In genomic region chr5:56900858-56901578, GRCh38 we compare ENCODE assay signal across 8 cellular contexts. TPM values are rescaled to one million over a fixed set of nuclear protein-coding genes. Genes with fewer than 3 reads are reported as not detected.
A peak's percentile ranks its signal among the peaks of the same experiment; 100 is the strongest.
DNase-seq lines count a peak whose midpoint lies in the region; ATAC-seq and TF ChIP-seq lines count a peak whose summit lies in the region.

No MANE protein-coding gene starts in this region.

- CTCF ChIA-PET in CD4-positive, alpha-beta T cell (lab: Charles Lee), result interaction anchor here (0.7 to 1.6 kb wide), 3 partner anchors 41 to 319 kb away, joined by 3 to 4 read pairs (median 3); no protein-coding TSS in a partner anchor
- CTCF ChIA-PET in activated CD8-positive, alpha-beta T cell treated with anti-CD3 and anti-CD28 coated beads, Interleukin-2, amount 10 ng/mL, durations not matched to agents 7 days and 5 days (lab: Charles Lee), result interaction anchor here (0.6 to 5.6 kb wide), 16 partner anchors 8 to 397 kb away, joined by 3 to 54 read pairs (median 5); partner anchors contain the start of gene SETD9

- intact Hi-C loops in CD4-positive, alpha-beta T cell (cut with DNase I, micrococcal nuclease), result loop anchor here (1.0 to 10.0 kb wide), 5 partner anchors 236 to 1562 kb away; no protein-coding TSS in a partner anchor
- intact Hi-C loops in Right ventricle myocardium superior (cut with DNase I), result loop anchor here (5.0 to 10.0 kb wide), 2 partner anchors 234 to 321 kb away; no protein-coding TSS in a partner anchor

- H3K9me3 ChIP-seq in CD4-positive, alpha-beta T cell (ENCODE audit: control insufficient read depth, low read length), result no peaks in the 10 kb centered on the region

- peaks cover 13% of the 10 kb centered on the region for H3K36me3 Mint-ChIP-seq in CD4-positive, alpha-beta T cell (ENCODE audit: low read depth)
- H3K36me3 Mint-ChIP-seq in activated CD8-positive, alpha-beta T cell treated with anti-CD3 and anti-CD28 coated beads, Interleukin-2, amount 10 ng/mL, durations not matched to agents 7 days and 5 days (ENCODE audit: low read depth), result peaks cover 6% of the 10 kb centered on the region

- H3K27ac Mint-ChIP-seq in CD4-positive, alpha-beta T cell, result no peak overlapping the region
- H3K27ac Mint-ChIP-seq in activated CD8-positive, alpha-beta T cell treated with anti-CD3 and anti-CD28 coated beads, Interleukin-2, amount 10 ng/mL, durations not matched to agents 7 days and 5 days, result no peak overlapping the region

- H3K4me1 Mint-ChIP-seq in CD4-positive, alpha-beta T cell (ENCODE audit: low read depth), result no peaks in the 10 kb centered on the region
- H3K4me1 Mint-ChIP-seq in activated CD8-positive, alpha-beta T cell treated with anti-CD3 and anti-CD28 coated beads, Interleukin-2, amount 10 ng/mL, durations not matched to agents 7 days and 5 days (ENCODE audit: low read depth), result no peaks in the 10 kb centered on the region

- no peaks in the 10 kb centered on the region for H3K27me3 ChIP-seq in CD4-positive, alpha-beta T cell (ENCODE audit: control insufficient read depth, insufficient read depth, low read length)

- no peak overlapping the region for H3K4me3 Mint-ChIP-seq in CD4-positive, alpha-beta T cell
- no peak overlapping the region for H3K4me3 Mint-ChIP-seq in activated CD8-positive, alpha-beta T cell treated with anti-CD3 and anti-CD28 coated beads, Interleukin-2, amount 10 ng/mL, durations not matched to agents 7 days and 5 days

- POLR2A ChIA-PET in CD4-positive, alpha-beta T cell (lab: Charles Lee), result interaction anchor here (0.6 kb wide), 1 partner anchor 42 kb away, joined by 3 read pairs; no protein-coding TSS in a partner anchor
- POLR2A ChIA-PET in activated CD8-positive, alpha-beta T cell treated with anti-CD3 and anti-CD28 coated beads, Interleukin-2, amount 10 ng/mL, durations not matched to agents 7 days and 5 days (lab: Charles Lee), result interaction anchor here (0.6 kb wide), 1 partner anchor 367 kb away, joined by 3 read pairs; no protein-coding TSS in a partner anchor

- ATAC-seq in CD4-positive, alpha-beta T cell (ENCODE audit: poor library complexity), result peak; percentile 68
- ATAC-seq in activated CD8-positive, alpha-beta T cell treated with anti-CD3 and anti-CD28 coated beads, Interleukin-2, amount 10 ng/mL, durations not matched to agents 7 days and 5 days, result peak; percentile 58
- ATAC-seq in Right ventricle myocardium superior (ENCODE audit: poor library complexity) (peak; percentile 74), HG02588 (IDR thresholded peaks at IDR 0.05; ENCODE audit: unreplicated experiment) (no peak), GM19463 (IDR thresholded peaks at IDR 0.05; ENCODE audit: unreplicated experiment) (no peak)

- TF ChIP-seq CTCF in CD4-positive, alpha-beta T cell (IDR thresholded peaks at IDR 0.05), result peak; percentile 75
- peak; percentile 67 for TF ChIP-seq CTCF in GM12872 (IDR thresholded peaks at IDR 0.05; ENCODE audit: insufficient read depth, low read depth, low read length)

- H3K9me3 Mint-ChIP-seq in CD4-positive, alpha-beta T cell, result no peaks in the 10 kb centered on the region
- H3K9me3 Mint-ChIP-seq in activated CD8-positive, alpha-beta T cell treated with anti-CD3 and anti-CD28 coated beads, Interleukin-2, amount 10 ng/mL, durations not matched to agents 7 days and 5 days (ENCODE audit: insufficient read depth), result no peaks in the 10 kb centered on the region

- H3K27ac ChIP-seq in CD4-positive, alpha-beta T cell (ENCODE audit: low read depth, low read length), result no peak overlapping the region

- DNase-seq in CD4-positive, alpha-beta T cell, result peak in 3 of 10 experiments; percentile 2 to 15 (median 9)
- DNase-seq in NCI-H2171 (lab: John Stamatoyannopoulos, UW) (peak; percentile 5), Right ventricle myocardium superior (no peak), retina (peak; percentile 55)
- peak; percentile 51 for DNase-seq in activated CD8-positive, alpha-beta T cell treated with anti-CD3 and anti-CD28 coated beads, Interleukin-2, amount 10 ng/mL, durations not matched to agents 7 days and 5 days

- no peaks in the 10 kb centered on the region for H3K27me3 Mint-ChIP-seq in CD4-positive, alpha-beta T cell
- peaks cover 17% of the 10 kb centered on the region for H3K27me3 Mint-ChIP-seq in activated CD8-positive, alpha-beta T cell treated with anti-CD3 and anti-CD28 coated beads, Interleukin-2, amount 10 ng/mL, durations not matched to agents 7 days and 5 days (ENCODE audit: low read depth)

RNA-seq across cellular contexts. Expression of gene SETD9, which starts 8.4 kb away (rescaled TPM):
- total RNA-seq in CD4-positive, alpha-beta T cell, result 1 to 10 TPM; 1.6 to 2.3 TPM
- 1 to 10 TPM; 4.7 to 5.6 TPM for total RNA-seq in activated CD8-positive, alpha-beta T cell treated with anti-CD3 and anti-CD28 coated beads, Interleukin-2, amount 10 ng/mL, durations not matched to agents 7 days and 5 days
- 17.4 TPM for total RNA-seq in Right ventricle myocardium superior

RNA-seq across cellular contexts. Expression of gene MIER3, which starts 50.9 kb away (rescaled TPM):
- total RNA-seq in CD4-positive, alpha-beta T cell, result 10 to 100 TPM; 25.9 to 26.1 TPM
- 10 to 100 TPM; 22.5 to 24.1 TPM for total RNA-seq in activated CD8-positive, alpha-beta T cell treated with anti-CD3 and anti-CD28 coated beads, Interleukin-2, amount 10 ng/mL, durations not matched to agents 7 days and 5 days
- 14.7 TPM for total RNA-seq in Right ventricle myocardium superior

Comparison
In these comparisons a context has a peak if more than half of its experiments do, and no peak if none do; other contexts are left out.
1. ATAC-seq: peak in CD4-positive, alpha-beta T cell (single experiment), activated CD8-positive, alpha-beta T cell treated with anti-CD3 and anti-CD28 coated beads, Interleukin-2, amount 10 ng/mL, durations not matched to agents 7 days and 5 days (single experiment) and Right ventricle myocardium superior (single experiment); none in HG02588 (single experiment) and GM19463 (single experiment).